Comparison of ENCODE assay signal across 11 cellular contexts in the genomic region with DNA sequence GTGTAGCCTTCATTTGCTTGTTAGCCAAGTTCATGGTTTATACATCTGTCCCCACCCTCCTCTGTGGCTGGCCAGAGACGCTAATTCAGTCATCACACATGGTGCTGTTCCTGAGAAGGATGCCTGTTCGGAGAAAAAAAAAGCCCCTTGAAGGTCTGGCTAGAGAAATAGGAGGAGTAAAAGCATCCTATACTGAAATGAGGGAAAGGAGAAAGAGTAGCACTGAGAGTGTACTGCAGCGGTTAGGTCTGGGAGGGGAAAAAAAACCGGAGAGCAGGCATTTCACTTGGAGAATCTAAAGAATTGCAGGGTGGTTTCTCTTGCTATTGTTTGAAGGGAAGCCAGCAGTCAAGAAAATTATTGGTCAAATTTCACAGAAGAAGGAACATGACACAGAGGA.
DNase-seq lines count a peak whose midpoint lies in the region; ATAC-seq and TF ChIP-seq lines count a peak whose summit lies in the region.
"Had no signal": no experiment of that assay in that cellular context is flagged by ENCODE, and none has a peak within 500 bp of the region (broad histone marks: within the 10 kb centered on the region; RNA-seq: fewer than 3 reads in every experiment).

No MANE protein-coding gene starts in this region.

- H3K4me3 ChIP-seq in SJSA1, result no peak overlapping the region
- H3K4me3 ChIP-seq in gastrocnemius medialis, result no peak overlapping the region

- H3K36me3 ChIP-seq in SJSA1 (peaks cover 16% of the 10 kb centered on the region), gastrocnemius medialis (no peaks in the 10 kb centered on the region)

- no peak for ATAC-seq in gastrocnemius medialis
- no peak for ATAC-seq in GM21447 (IDR thresholded peaks at IDR 0.05; ENCODE audit: unreplicated experiment)

- intact Hi-C loops in gastrocnemius medialis (cut with DNase I; ENCODE audit: low total_unique reads), result no loop called here

- peak; percentile 67 for DNase-seq in GM03348 (ENCODE audit: low spot score)
- peak in 1 of 2 experiments; percentile 84 for DNase-seq in SJSA1 (ENCODE audit: low read depth in 1 of 2, low spot score in 2 of 2)
- peak; percentile 29 for DNase-seq in fibroblast of gingiva (ENCODE audit: low read depth)
- DNase-seq in gastrocnemius medialis, result no peak
- no peak for DNase-seq in NCI-H2171 (lab: John Stamatoyannopoulos, UW)
- DNase-seq in glomerular visceral epithelial cell (ENCODE audit: extremely low spot score), result no peak
- DNase-seq: activated CD4-positive, alpha-beta T cell treated with anti-CD3 and anti-CD28 coated beads for 48 hours; activated effector memory CD4-positive, alpha-beta T cell treated with Interleukin-2 at 50 U/mL for 16 hours; KBM-7; nucleus accumbens had no signal

- H3K27me3 ChIP-seq in SJSA1 (replicated peaks), result no peaks in the 10 kb centered on the region
- H3K27me3 ChIP-seq in gastrocnemius medialis, result no peaks in the 10 kb centered on the region

- H3K4me1 ChIP-seq in SJSA1 (replicated peaks) (peaks cover 66% of the 10 kb centered on the region), gastrocnemius medialis (peaks cover 15 to 44% of the 10 kb centered on the region in 2 donors)

- H3K9me3 ChIP-seq in SJSA1 (replicated peaks), result no peaks in the 10 kb centered on the region
- H3K9me3 ChIP-seq in gastrocnemius medialis, result no peaks in the 10 kb centered on the region

- no peak for TF ChIP-seq POLR2A in gastrocnemius medialis (IDR thresholded peaks at IDR 0.05)

- H3K27ac ChIP-seq in SJSA1, result peak overlapping the region; percentile 96
- H3K27ac ChIP-seq in gastrocnemius medialis, result peak overlapping the region in 3 of 4 donors; percentile 38 to 57 (median 53)

- TF ChIP-seq CTCF in gastrocnemius medialis (IDR thresholded peaks at IDR 0.05 in 4 of 5, conservative IDR thresholded peaks at IDR 0.05 in 1 of 5), result no peak

- in situ Hi-C loops in gastrocnemius medialis (cut with MboI; ENCODE audit: low sequenced_read_pairs in 4 of 4), result no loop called here

Comparison
In these comparisons a context has a peak if more than half of its experiments do, and no peak if none do; other contexts are left out.
1. DNase-seq: peak in GM03348 (single experiment) and fibroblast of gingiva (single experiment); none in gastrocnemius medialis (0 of 2), NCI-H2171 (single experiment) and glomerular visceral epithelial cell (single experiment).